Comparison of ENCODE assay signal across 16 cellular contexts in the genomic region with DNA sequence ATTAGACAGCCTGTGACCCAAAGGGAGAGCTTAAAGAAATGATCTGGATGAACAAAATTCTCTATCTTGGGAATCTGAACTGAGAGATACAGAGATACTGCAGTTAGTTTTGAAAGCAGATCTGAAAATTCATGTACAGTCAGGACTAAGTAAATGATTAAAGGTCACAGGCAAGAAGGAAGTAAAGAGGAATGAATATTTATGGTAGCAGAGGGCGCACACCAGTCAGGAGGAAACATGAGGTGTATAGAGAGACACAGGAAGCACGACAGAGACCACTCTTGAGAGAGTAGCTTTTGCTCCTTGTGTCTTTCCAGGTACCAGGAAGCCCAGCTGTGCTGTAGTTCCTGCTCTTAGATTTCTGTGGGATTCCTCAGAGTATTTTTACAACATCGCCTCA. TPM values are rescaled to one million over a fixed set of nuclear protein-coding genes. Genes with fewer than 3 reads are reported as not detected.
DNase-seq lines count a peak whose midpoint lies in the region; ATAC-seq, FAIRE-seq and TF ChIP-seq lines count a peak whose summit lies in the region.
"Had no signal": no experiment of that assay in that cellular context is flagged by ENCODE, and none has a peak within 500 bp of the region (broad histone marks: within the 10 kb centered on the region; RNA-seq: fewer than 3 reads in every experiment).

No MANE protein-coding gene starts in this region.

- TF ChIP-seq EP300 in H1 (IDR thresholded peaks at IDR 0.05; ENCODE audit: borderline replicate concordance in 1 of 2, low read depth in 2 of 2, low read length in 2 of 2) = no peak

- CTCF ChIA-PET in GM10248 (lab: Yijun Ruan, JAX) (interaction anchor here (1.8 kb wide), 1 partner anchor 19 kb away, joined by 4 read pairs; no protein-coding TSS in a partner anchor), H1 (lab: Charles Lee; ENCODE audit: partially characterized antibody) (interaction anchor here (0.9 to 1.2 kb wide), 3 partner anchors 12 to 399 kb away, joined by 3 to 5 read pairs (median 3); no protein-coding TSS in a partner anchor)

- H2BK12ac ChIP-seq in H1 (ENCODE audit: low read depth, low read length) = no peak overlapping the region

- H3K27me3 ChIP-seq in H1 (replicated peaks in 1 of 4; ENCODE audit: control insufficient read depth in 3 of 4, extremely low read depth in 1 of 4, insufficient read depth in 3 of 4, low read length in 3 of 4) (no peaks in the 10 kb centered on the region), uterus (no peaks in the 10 kb centered on the region)
- H3K27me3 ChIP-seq: body of pancreas, heart left ventricle, ovary, SJSA1 had no signal

- H4K20me1 ChIP-seq in H1 (replicated peaks in 1 of 2; ENCODE audit: control insufficient read depth in 1 of 2, insufficient read depth in 2 of 2, low read length in 2 of 2) = no peaks in the 10 kb centered on the region

- H3K4me2 ChIP-seq in H1 (ENCODE audit: insufficient read depth in 1 of 2, low read depth in 2 of 2, low read length in 2 of 2) = no peak overlapping the region

- H3K9ac ChIP-seq in H1 (replicated peaks in 1 of 4; ENCODE audit: extremely low read depth in 1 of 4, low read depth in 3 of 4, low read length in 3 of 4) = no peak overlapping the region

- no peaks in the 10 kb centered on the region for H3K23me2 ChIP-seq in H1 (ENCODE audit: low read depth, low read length)

- no peaks in the 10 kb centered on the region for H3K79me1 ChIP-seq in H1 (ENCODE audit: low read depth, low read length)

- no peaks in the 10 kb centered on the region for H3K79me2 ChIP-seq in H1 (ENCODE audit: control insufficient read depth in 1 of 2, insufficient read depth in 2 of 2, low read length in 2 of 2)

- POLR2A ChIA-PET in GM10248 (lab: Yijun Ruan, JAX) = no interaction called here
- POLR2A ChIA-PET in H1 (lab: Charles Lee; ENCODE audit: partially characterized antibody) = no interaction called here

- H3K9me3 ChIP-seq in H1 (ENCODE audit: insufficient read depth in 2 of 2, low read depth in 1 of 2, low read length in 1 of 2) = no peaks in the 10 kb centered on the region
- H3K9me3 ChIP-seq in uterus = no peaks in the 10 kb centered on the region
- H3K9me3 ChIP-seq: body of pancreas, heart left ventricle, lower lobe of right lung, ovary, SJSA1 had no signal

- WGBS in H1 (ENCODE audit: extremely low coverage in 1 of 2, insufficient coverage in 1 of 2, insufficient read length in 1 of 2, insufficient replicate concordance in 2 of 2, low coverage in 1 of 2, low lambda C conversion rate in 2 of 2, missing lambda C conversion rate in 1 of 2), 2 experiments = 95% methylated on average over 3 of the region's 3 CpGs; no CpG with 5 or more reads in 1 of the 2 experiments

- TF ChIP-seq CTCF in GM10248 (IDR thresholded peaks at IDR 0.05; ENCODE audit: control extremely low read depth, extremely low read depth, low read depth, missing control alignments) (no peak), H1 (IDR thresholded peaks at IDR 0.05; ENCODE audit: control extremely low read depth in 1 of 3, insufficient read depth in 1 of 3, low read depth in 1 of 3, low read length in 3 of 3) (no peak), uterus (IDR thresholded peaks at IDR 0.05) (no peak)

- no peak overlapping the region for H2BK15ac ChIP-seq in H1 (ENCODE audit: low read length)

- TF ChIP-seq POLR2A in H1 (IDR thresholded peaks at IDR 0.05; ENCODE audit: control extremely low read depth in 1 of 2, low read depth in 2 of 2, low read length in 2 of 2) = no peak
- no peak for TF ChIP-seq POLR2A in uterus (IDR thresholded peaks at IDR 0.05)

- no peak overlapping the region for H2BK20ac ChIP-seq in H1 (ENCODE audit: low read length)

- H3K4me3 ChIP-seq in H1 (ENCODE audit: extremely low read depth in 1 of 4, insufficient read depth in 2 of 4, low read depth in 3 of 4, low read length in 4 of 4) (no peak overlapping the region), uterus (no peak overlapping the region)
- H3K4me3 ChIP-seq: body of pancreas, heart left ventricle, lower lobe of right lung, ovary, SJSA1 had no signal

- no peak overlapping the region for H3K23ac ChIP-seq in H1 (ENCODE audit: insufficient read length)

- no peak overlapping the region for H2BK120ac ChIP-seq in H1 (replicated peaks; ENCODE audit: low read depth, low read length)

- no peak overlapping the region for H2AK5ac ChIP-seq in H1 (ENCODE audit: low read depth, low read length)

- peak; percentile 89 for ATAC-seq in GM21381 (IDR thresholded peaks at IDR 0.05; ENCODE audit: unreplicated experiment)
- peak; percentile 79 for ATAC-seq in HG03159 (IDR thresholded peaks at IDR 0.05; ENCODE audit: unreplicated experiment)
- ATAC-seq: body of pancreas, heart left ventricle, lower lobe of right lung had no signal

- FAIRE-seq in H1 (lab: Jason Lieb, UNC) = no peak

- H4K5ac ChIP-seq in H1 (ENCODE audit: insufficient read length, low read depth, low read length) = no peak overlapping the region

- intact Hi-C loops in posterior cingulate gyrus (cut with DNase I) = no loop called here
- intact Hi-C loops in uterus (cut with DNase I; ENCODE audit: low total_unique reads) = no loop called here

- H3K4ac ChIP-seq in H1 (replicated peaks; ENCODE audit: insufficient read length, low read depth, low read length) = no peak overlapping the region

- H4K8ac ChIP-seq in H1 (ENCODE audit: extremely low read depth, insufficient read depth, low read length) = no peak overlapping the region

- no peak overlapping the region for H3K56ac ChIP-seq in H1 (replicated peaks; ENCODE audit: insufficient read length, low read depth, low read length)

- no peak overlapping the region for H2BK5ac ChIP-seq in H1 (ENCODE audit: low read depth, low read length)

- DNase-seq in GM10248 (ENCODE audit: extremely low spot score) = peak; percentile 19
- DNase-seq in H1 (ENCODE audit: low read depth in 1 of 2, low spot score in 2 of 2) = no peak
- DNase-seq in 8988T = no peak
- no peak for DNase-seq in posterior cingulate gyrus
- DNase-seq in uterus = no peak
- no peak for DNase-seq in stimulated activated CD4-positive, alpha-beta T cell treated with anti-CD3 and anti-CD28 coated beads, Interleukin-15, amount 100 ng/mL, for 24 hours
- DNase-seq: activated CD4-positive, alpha-beta T cell treated with anti-CD3 and anti-CD28 coated beads for 1 hour; body of pancreas; GF-D8; heart left ventricle; lower lobe of right lung; NCI-H446 treated with DMSO at 0.1 percent for 48 hours; ovary had no signal

- peak overlapping the region; percentile 14; the same call in 1 of the 2 replicates for H2AFZ ChIP-seq in H1 (ENCODE audit: low read length)

- H3K36me3 ChIP-seq in H1 (ENCODE audit: control insufficient read depth in 2 of 4, insufficient read depth in 4 of 4, low read length in 3 of 4) = no peaks in the 10 kb centered on the region
- H3K36me3 ChIP-seq in uterus = no peaks in the 10 kb centered on the region
- H3K36me3 ChIP-seq: heart left ventricle, lower lobe of right lung, ovary, SJSA1 had no signal

- H3K18ac ChIP-seq in H1 (ENCODE audit: extremely low read depth, low read length) = no peak overlapping the region

- H3K4me1 ChIP-seq in H1 (replicated peaks in 1 of 4; ENCODE audit: control insufficient read depth in 3 of 4, insufficient read depth in 4 of 4, low read length in 3 of 4) (peaks cover 0 to 3% (median 0%) of the 10 kb centered on the region in 4 experiments; a peak in 1 of 7 replicates), uterus (no peaks in the 10 kb centered on the region)
- H3K4me1 ChIP-seq: body of pancreas, lower lobe of right lung, SJSA1 had no signal

- H3K27ac ChIP-seq in H1 (ENCODE audit: low read depth, low read length) = no peak overlapping the region
- H3K27ac ChIP-seq in uterus = no peak overlapping the region
- H3K27ac ChIP-seq: body of pancreas, heart left ventricle, lower lobe of right lung, ovary, SJSA1 had no signal

- no peak overlapping the region for H3K14ac ChIP-seq in H1 (ENCODE audit: insufficient read length)

- no peak overlapping the region for H4K91ac ChIP-seq in H1 (replicated peaks; ENCODE audit: insufficient read length, low read length)

- no peak for TF ChIP-seq RAD21 in H1 (IDR thresholded peaks at IDR 0.05 in 1 of 2, conservative IDR thresholded peaks at IDR 0.05 in 1 of 2; ENCODE audit: low read depth in 2 of 2, low read length in 2 of 2)

TF ChIP-seq in H1, 55 proteins besides CTCF, POLR2A, EP300 and RAD21:
- TF ChIP-seq RNF2 (IDR thresholded peaks at IDR 0.05; ENCODE audit: borderline replicate concordance, low read depth, low read length, missing control alignments, poor library complexity, severe bottlenecking) (no peak), POLR2AphosphoS5 (IDR thresholded peaks at IDR 0.05; ENCODE audit: low read depth, low read length) (no peak), NANOG (IDR thresholded peaks at IDR 0.05; ENCODE audit: insufficient read depth, low read depth, low read length, poor library complexity, severe bottlenecking) (no peak), GTF2F1 (IDR thresholded peaks at IDR 0.05; ENCODE audit: borderline replicate concordance, low read depth, low read length) (no peak), TAF1 (IDR thresholded peaks at IDR 0.05; ENCODE audit: low read depth, low read length) (no peak), TAF7 (optimal IDR thresholded peaks at IDR 0.05; ENCODE audit: borderline replicate concordance, low read depth, low read length) (no peak), SP1 (IDR thresholded peaks at IDR 0.05; ENCODE audit: low read depth, low read length) (no peak), HDAC6 (IDR thresholded peaks at IDR 0.05; ENCODE audit: low read depth, low read length) (no peak), SIN3A (conservative IDR thresholded peaks at IDR 0.05 in 1 of 2, IDR thresholded peaks at IDR 0.05 in 1 of 2; ENCODE audit: low read depth in 1 of 2, low read length in 2 of 2) (no peak), KDM5A (IDR thresholded peaks at IDR 0.05; ENCODE audit: low read length) (no peak), RFX5 (IDR thresholded peaks at IDR 0.05; ENCODE audit: borderline replicate concordance, low read depth, low read length) (no peak), ZNF274 (IDR thresholded peaks at IDR 0.05; ENCODE audit: borderline replicate concordance, extremely low read depth, low read length) (no peak)

RNA-seq across cellular contexts. Expression of gene TPRG1, which starts 57.6 kb away (rescaled TPM):
- 0.27 and 0.37 TPM in 2 replicates for total RNA-seq in H1 (2021; fragmentation: NEBNext Ultra II Directional; extraction: Animal tissue kit (Norgen Biotek cat#: 25700))
- 0.11 and 0.47 TPM in 2 replicates for polyA plus RNA-seq in H1 (2011; rRNA removed)
- 0.30 TPM for polyA plus RNA-seq in H1 (2011; cell fraction: cytosol; rRNA removed)
- 0.11 TPM for polyA plus RNA-seq in H1 (2011; cell fraction: nucleus; rRNA removed)
- 0.45 to 0.57 TPM (median 0.56 TPM) in 3 of 4 replicates, not detected in the other for polyA plus RNA-seq in H1 (2012, experiment 1 of 2)
- polyA plus RNA-seq in H1 (2012, experiment 2 of 2) = not detected
- polyA plus RNA-seq in H1 (2013, experiment 1 of 2) = 0.28 TPM
- 0.22 TPM for polyA plus RNA-seq in H1 (2013, experiment 2 of 2)
- polyA minus RNA-seq in H1 (2011; rRNA and poly(A)+ RNA removed) = 1.0 and 1.6 TPM in 2 replicates
- not detected for polyA minus RNA-seq in H1 (2011; cell fraction: cytosol; rRNA and poly(A)+ RNA removed)
- 8.0 TPM for polyA minus RNA-seq in H1 (2011; cell fraction: nucleus; rRNA and poly(A)+ RNA removed)
- total RNA-seq in uterus = 10 to 100 TPM in 1 of 4 donors, 1 to 10 TPM in 3; 7.7 to 29.4 (median 8.3) TPM
